Comparison of ENCODE assay signal across 11 cellular contexts in genomic region chr3:138935505-138935863, GRCh38. TPM values are rescaled to one million over a fixed set of nuclear protein-coding genes. Genes with fewer than 3 reads are reported as not detected.
DNase-seq lines count a peak whose midpoint lies in the region; ATAC-seq and TF ChIP-seq lines count a peak whose summit lies in the region.
"Had no signal": no experiment of that assay in that cellular context is flagged by ENCODE, and none has a peak within 500 bp of the region (broad histone marks: within the 10 kb centered on the region; RNA-seq: fewer than 3 reads in every experiment).

No MANE protein-coding gene starts in this region.

- no peak overlapping the region for H2BK15ac ChIP-seq in H9 (ENCODE audit: low read depth, low read length)

- peak overlapping the region; percentile 74 for H3K4me3 ChIP-seq in ACC112 (ENCODE audit: low read depth, low read length)
- peak overlapping the region; percentile 47 for H3K4me3 ChIP-seq in lower lobe of right lung

- no peak for TF ChIP-seq CTCF in H9 (conservative IDR thresholded peaks at IDR 0.05)
- TF ChIP-seq CTCF in lower lobe of right lung (IDR thresholded peaks at IDR 0.05): no peak

- H3K4me1 Mint-ChIP-seq in H9: peaks cover 34 to 45% of the 10 kb centered on the region in 2 experiments
- peaks cover 15% of the 10 kb centered on the region for H3K4me1 Mint-ChIP-seq in activated T-helper 1 cell treated with anti-CD3 and anti-CD28 coated beads, Interleukin-12 subunit alpha, Interleukin-12 subunit beta, Interleukin-2, Interleukin-4 antibody, amounts not matched to agents 30 ng/mL and 10 ng/mL and 1 ng/mL, durations not matched to agents 14 hours and 24 hours and 36 hours (ENCODE audit: low read depth)

- H2BK5ac ChIP-seq in H9 (ENCODE audit: insufficient read length, low read length): no peak overlapping the region

- H2AFZ ChIP-seq in ACC112 (ENCODE audit: low read length, unreplicated experiment) (peak overlapping the region; percentile 79), H9 (ENCODE audit: low read length) (no peak overlapping the region)

- peaks cover 61% of the 10 kb centered on the region for H3K27me3 ChIP-seq in ACC112 (ENCODE audit: insufficient read depth, low read length)
- peaks cover 39% of the 10 kb centered on the region for H3K27me3 ChIP-seq in H9 (ENCODE audit: insufficient read depth, low read length)
- peaks cover 60% of the 10 kb centered on the region for H3K27me3 ChIP-seq in lower lobe of right lung (ENCODE audit: low read depth)

- H4K91ac ChIP-seq in H9 (ENCODE audit: insufficient read length, low read depth, low read length): no peak overlapping the region

- H3K23me2 ChIP-seq in H9 (ENCODE audit: insufficient read length, low read depth, low read length, poor library complexity, severe bottlenecking): peaks cover 21% of the 10 kb centered on the region

- peak in 1 of 2 donors; percentile 2 for ATAC-seq in lower lobe of right lung
- no peak for ATAC-seq in esophagus mucosa
- no peak for ATAC-seq in HG03520 (IDR thresholded peaks at IDR 0.05; ENCODE audit: unreplicated experiment)

- H3K4ac ChIP-seq in H9 (ENCODE audit: low read depth, low read length): no peak overlapping the region

- H2BK120ac ChIP-seq in H9 (ENCODE audit: low read depth, low read length, poor library complexity, severe bottlenecking): no peak overlapping the region

- H3K36me3 Mint-ChIP-seq in H9 (ENCODE audit: insufficient read depth in 1 of 3, low read depth in 3 of 3): no peaks in the 10 kb centered on the region
- no peaks in the 10 kb centered on the region for H3K36me3 Mint-ChIP-seq in activated T-helper 1 cell treated with anti-CD3 and anti-CD28 coated beads, Interleukin-12 subunit alpha, Interleukin-12 subunit beta, Interleukin-2, Interleukin-4 antibody, amounts not matched to agents 30 ng/mL and 10 ng/mL and 1 ng/mL, durations not matched to agents 14 hours and 24 hours and 36 hours (ENCODE audit: low read depth)

- H4K8ac ChIP-seq in H9 (replicated peaks; ENCODE audit: insufficient read length, low read depth, low read length): no peak overlapping the region

- intact Hi-C loops in activated T-helper 1 cell treated with anti-CD3 and anti-CD28 coated beads, Interleukin-12 subunit alpha, Interleukin-12 subunit beta, Interleukin-2, Interleukin-4 antibody, amounts not matched to agents 30 ng/mL and 10 ng/mL and 1 ng/mL, durations not matched to agents 14 hours and 24 hours and 36 hours (cut with micrococcal nuclease): no loop called here
- intact Hi-C loops in lower lobe of right lung (cut with DNase I): no loop called here

- H3K27me3 Mint-ChIP-seq in H9 (ENCODE audit: low read depth): peaks cover 79% of the 10 kb centered on the region
- H3K27me3 Mint-ChIP-seq in activated T-helper 1 cell treated with anti-CD3 and anti-CD28 coated beads, Interleukin-12 subunit alpha, Interleukin-12 subunit beta, Interleukin-2, Interleukin-4 antibody, amounts not matched to agents 30 ng/mL and 10 ng/mL and 1 ng/mL, durations not matched to agents 14 hours and 24 hours and 36 hours (ENCODE audit: insufficient read depth): peaks cover 56% of the 10 kb centered on the region

- H2BK12ac ChIP-seq in H9 (ENCODE audit: insufficient read length, low read depth, low read length): no peak overlapping the region

- peak overlapping the region; percentile 68 to 81 for H3K4me3 Mint-ChIP-seq in H9
- peak overlapping the region; percentile 58 for H3K4me3 Mint-ChIP-seq in activated T-helper 1 cell treated with anti-CD3 and anti-CD28 coated beads, Interleukin-12 subunit alpha, Interleukin-12 subunit beta, Interleukin-2, Interleukin-4 antibody, amounts not matched to agents 30 ng/mL and 10 ng/mL and 1 ng/mL, durations not matched to agents 14 hours and 24 hours and 36 hours

- H3K4me1 ChIP-seq in ACC112 (ENCODE audit: control insufficient read depth, insufficient read depth, low read length, unreplicated experiment) (peaks cover 16% of the 10 kb centered on the region), H9 (ENCODE audit: insufficient read depth, low read length) (peaks cover 2% of the 10 kb centered on the region; the same call in 1 of the 2 replicates), lower lobe of right lung (peaks cover 46% of the 10 kb centered on the region)

- H3K27ac ChIP-seq in ACC112 (ENCODE audit: low read depth, low read length) (no peak overlapping the region), H9 (ENCODE audit: insufficient read length, low read depth, low read length) (no peak overlapping the region), lower lobe of right lung (no peak overlapping the region), substantia nigra (ENCODE audit: low read depth, low read length, poor library complexity, severe bottlenecking) (no peak overlapping the region)
- H3K27ac ChIP-seq: GM23248 had no signal

- H3K36me3 ChIP-seq in ACC112 (ENCODE audit: insufficient read depth, low read length): no peaks in the 10 kb centered on the region
- no peaks in the 10 kb centered on the region for H3K36me3 ChIP-seq in lower lobe of right lung

- H3K9me3 ChIP-seq in H9 (ENCODE audit: control insufficient read depth, low read depth, low read length): no peaks in the 10 kb centered on the region
- H3K9me3 ChIP-seq in lower lobe of right lung: no peaks in the 10 kb centered on the region

- peak overlapping the region; percentile 84 for H3K4me2 ChIP-seq in H9 (ENCODE audit: insufficient read depth, insufficient read length, low read length)

- WGBS in H9 (ENCODE audit: extremely low coverage, insufficient read length, low lambda C conversion rate): 100% methylated on average over 3 of the region's 7 CpGs

- DNase-seq in H9 (no peak), lower lobe of right lung (no peak), substantia nigra (lab: John Stamatoyannopoulos, UW) (no peak), HCEC 1CT (no peak)
- no peak for DNase-seq in activated T-helper 1 cell treated with anti-CD3 and anti-CD28 coated beads, Interleukin-12 subunit alpha, Interleukin-12 subunit beta, Interleukin-2, Interleukin-4 antibody, amounts not matched to agents 30 ng/mL and 10 ng/mL and 1 ng/mL, durations not matched to agents 14 hours and 24 hours and 36 hours (ENCODE audit: low spot score)

- no peaks in the 10 kb centered on the region for H3K79me2 ChIP-seq in ACC112 (ENCODE audit: control insufficient read depth, insufficient read depth, low read length, unreplicated experiment)
- no peaks in the 10 kb centered on the region for H3K79me2 ChIP-seq in H9 (ENCODE audit: insufficient read depth, low read length)

- H4K5ac ChIP-seq in H9 (ENCODE audit: insufficient read length, low read depth, low read length): no peak overlapping the region

- H3T11ph ChIP-seq in H9 (ENCODE audit: low read length): no peak overlapping the region

- no peak overlapping the region for H3K14ac ChIP-seq in H9 (ENCODE audit: insufficient read depth, low read length)

- peaks cover 4% of the 10 kb centered on the region in 2 experiments; a peak in 4 of 5 replicates for H3K9me3 Mint-ChIP-seq in H9
- no peaks in the 10 kb centered on the region for H3K9me3 Mint-ChIP-seq in activated T-helper 1 cell treated with anti-CD3 and anti-CD28 coated beads, Interleukin-12 subunit alpha, Interleukin-12 subunit beta, Interleukin-2, Interleukin-4 antibody, amounts not matched to agents 30 ng/mL and 10 ng/mL and 1 ng/mL, durations not matched to agents 14 hours and 24 hours and 36 hours

- H4K20me1 ChIP-seq in H9 (ENCODE audit: control insufficient read depth, insufficient read depth, insufficient read length): no peaks in the 10 kb centered on the region

- H3K23ac ChIP-seq in H9 (ENCODE audit: insufficient read length, low read depth, low read length): no peak overlapping the region

- H3K79me1 ChIP-seq in H9 (ENCODE audit: insufficient read depth, low read depth, low read length, poor library complexity, severe bottlenecking): no peaks in the 10 kb centered on the region

- H3K27ac Mint-ChIP-seq in H9: peak overlapping the region in 1 of 3 experiments; percentile 92; a peak in 1 of 7 replicates
- peak overlapping the region; percentile 68 for H3K27ac Mint-ChIP-seq in activated T-helper 1 cell treated with anti-CD3 and anti-CD28 coated beads, Interleukin-12 subunit alpha, Interleukin-12 subunit beta, Interleukin-2, Interleukin-4 antibody, amounts not matched to agents 30 ng/mL and 10 ng/mL and 1 ng/mL, durations not matched to agents 14 hours and 24 hours and 36 hours

- no peak overlapping the region for H3K9ac ChIP-seq in H9 (ENCODE audit: extremely low read depth, insufficient read length, low read length)
- H3K9ac ChIP-seq: GM23248 had no signal

- no peak overlapping the region for H3K18ac ChIP-seq in H9 (ENCODE audit: insufficient read length, low read depth, low read length)

- no peak overlapping the region for H3K56ac ChIP-seq in H9 (ENCODE audit: insufficient read length, low read depth, low read length)

- H2BK20ac ChIP-seq in H9 (ENCODE audit: low read depth, low read length, poor library complexity, severe bottlenecking): no peak overlapping the region

- no peak overlapping the region for H2AK5ac ChIP-seq in H9 (ENCODE audit: insufficient read length, low read length)

RNA-seq across cellular contexts. Expression of gene FOXL2, which starts 11.5 kb away (rescaled TPM):
- total RNA-seq in H9 (2021): 0.22 and 0.29 TPM in 2 replicates
- total RNA-seq in activated T-helper 1 cell treated with anti-CD3 and anti-CD28 coated beads, Interleukin-12 subunit alpha, Interleukin-12 subunit beta, Interleukin-2, Interleukin-4 antibody, amounts not matched to agents 30 ng/mL and 10 ng/mL and 1 ng/mL, durations not matched to agents 14 hours and 24 hours and 36 hours: not detected in 2 replicates
- not detected for total RNA-seq in lower lobe of right lung
- not detected for total RNA-seq in esophagus mucosa
- total RNA-seq: liver, ureter had no signal

RNA-seq across cellular contexts. Expression of gene FOXL2NB, which starts 11.5 kb away (rescaled TPM):
- 0.31 and 0.55 TPM in 2 replicates for total RNA-seq in H9 (2021)
- not detected in 2 replicates for total RNA-seq in activated T-helper 1 cell treated with anti-CD3 and anti-CD28 coated beads, Interleukin-12 subunit alpha, Interleukin-12 subunit beta, Interleukin-2, Interleukin-4 antibody, amounts not matched to agents 30 ng/mL and 10 ng/mL and 1 ng/mL, durations not matched to agents 14 hours and 24 hours and 36 hours
- total RNA-seq in lower lobe of right lung: not detected
- total RNA-seq in esophagus mucosa: not detected
- total RNA-seq: liver, ureter had no signal
